In the genomic region with DNA sequence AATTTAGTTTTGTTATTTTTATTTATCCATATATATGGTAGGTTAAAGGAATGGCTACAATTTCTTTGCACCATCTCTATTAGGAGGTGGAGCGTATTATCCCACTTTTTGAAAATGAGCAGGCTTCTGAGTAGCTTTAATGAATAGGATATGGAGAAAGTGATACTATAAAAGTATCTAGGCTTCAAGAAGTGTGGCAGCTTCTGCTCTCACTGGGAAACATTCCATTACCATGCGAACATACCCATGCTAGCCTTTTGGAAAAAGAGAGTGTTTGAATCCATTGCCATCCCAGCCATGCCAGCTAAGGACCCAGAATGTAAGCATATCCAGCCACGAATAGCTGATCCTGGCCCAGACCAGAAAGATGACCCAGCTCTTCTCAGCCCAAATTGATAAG, we compare ENCODE assay signal across 3 cellular contexts.
"Had no signal": no experiment of that assay in that cellular context is flagged by ENCODE, and none has a peak within 500 bp of the region (broad histone marks: within the 10 kb centered on the region; RNA-seq: fewer than 3 reads in every experiment).

No MANE protein-coding gene starts in this region.

- DNase-seq: GDM1, GF-D8 had no signal

- ATAC-seq: GM12878 had no signal

- H3K4me3 ChIP-seq: GM12878 had no signal
